ENCODE assay signal across 17 cellular contexts in the genomic region with DNA sequence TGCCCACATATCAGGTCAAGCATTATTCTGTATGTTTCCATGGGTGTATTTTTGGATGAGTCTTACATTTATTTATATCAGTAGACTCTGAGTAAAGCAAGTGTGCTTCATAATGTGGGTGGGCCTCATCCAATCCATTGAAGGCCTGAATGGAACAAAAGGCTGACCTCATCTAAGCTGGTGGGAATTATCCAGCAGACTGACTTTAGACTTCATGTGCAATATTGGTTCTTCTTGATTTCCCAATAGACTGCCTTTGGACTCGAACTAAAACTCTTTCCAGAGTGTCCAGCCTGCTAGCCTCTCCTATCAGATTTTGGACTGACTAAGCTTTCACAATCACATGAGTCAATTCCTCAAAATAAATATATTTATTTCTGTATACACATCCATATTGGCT.
"Had no signal": no experiment of that assay in that cellular context is flagged by ENCODE, and none has a peak within 500 bp of the region (broad histone marks: within the 10 kb centered on the region; RNA-seq: fewer than 3 reads in every experiment).

No MANE protein-coding gene starts in this region.

- H3K9me3 Mint-ChIP-seq: activated naive CD8-positive, alpha-beta T cell treated with anti-CD3 and anti-CD28 coated beads for 36 hours; dendritic cell treated with granulocyte-macrophage colony-stimulating factor and Interleukin-4, amounts not matched to agents 40 ng/mL and 50 ng/mL, for 4 days; effector memory CD8-positive, alpha-beta T cell; naive B cell; stimulated activated effector memory CD8-positive, alpha-beta T cell treated with anti-CD3 and anti-CD28 coated beads, Interleukin-12 subunit alpha, Interleukin-12 subunit beta, amount 100 ng/mL, for 72 hours; T-helper 2 cell treated with Interferon-gamma antibody and Interleukin-4, amounts not matched to agents 5 μg/mL and 100 μg/mL, for 36 hours had no signal

- H3K27ac Mint-ChIP-seq: activated naive CD8-positive, alpha-beta T cell treated with anti-CD3 and anti-CD28 coated beads for 36 hours; dendritic cell treated with granulocyte-macrophage colony-stimulating factor and Interleukin-4, amounts not matched to agents 40 ng/mL and 50 ng/mL, for 4 days; effector memory CD8-positive, alpha-beta T cell; immature natural killer cell; naive B cell; stimulated activated effector memory CD8-positive, alpha-beta T cell treated with anti-CD3 and anti-CD28 coated beads, Interleukin-12 subunit alpha, Interleukin-12 subunit beta, amount 100 ng/mL, for 72 hours; T-helper 2 cell treated with Interferon-gamma antibody and Interleukin-4, amounts not matched to agents 5 μg/mL and 100 μg/mL, for 36 hours had no signal

- H3K27ac ChIP-seq: foreskin keratinocyte, ovary, sigmoid colon had no signal

- DNase-seq: activated CD4-positive, alpha-beta T cell treated with anti-CD3 and anti-CD28 coated beads, Interleukin-2, amount 50 U/mL, for 1 hour; activated CD4-positive, CD25-positive, alpha-beta regulatory T cell; activated CD8-positive, alpha-beta memory T cell treated with anti-CD3 and anti-CD28 coated beads for 24 hours; activated gamma-delta T cell treated with Interleukin-2 at 50 U/mL for 16 hours; activated naive CD8-positive, alpha-beta T cell treated with anti-CD3 and anti-CD28 coated beads for 36 hours; anterior cingulate cortex; effector memory CD8-positive, alpha-beta T cell; foreskin keratinocyte; immature natural killer cell; naive B cell; ovary; sigmoid colon; stimulated activated CD4-positive, alpha-beta T cell treated with anti-CD3 and anti-CD28 coated beads, Interleukin-12 subunit alpha, Interleukin-12 subunit beta, amount 100 ng/mL, for 4 hours; stimulated activated CD4-positive, alpha-beta T cell treated with anti-CD3 and anti-CD28 coated beads, Interleukin-2, amount 100 ng/mL, for 24 hours had no signal

- H3K4me3 ChIP-seq: ovary, sigmoid colon had no signal

- H3K27me3 ChIP-seq: foreskin keratinocyte, ovary, sigmoid colon had no signal

- H3K4me1 ChIP-seq: foreskin keratinocyte, sigmoid colon had no signal

- H3K36me3 Mint-ChIP-seq: activated naive CD8-positive, alpha-beta T cell treated with anti-CD3 and anti-CD28 coated beads for 36 hours; immature natural killer cell; naive B cell; stimulated activated effector memory CD8-positive, alpha-beta T cell treated with anti-CD3 and anti-CD28 coated beads, Interleukin-12 subunit alpha, Interleukin-12 subunit beta, amount 100 ng/mL, for 72 hours had no signal

- H3K36me3 ChIP-seq: ovary, sigmoid colon had no signal

- ATAC-seq: effector memory CD8-positive, alpha-beta T cell; foreskin keratinocyte; stimulated activated effector memory CD8-positive, alpha-beta T cell treated with anti-CD3 and anti-CD28 coated beads, Interleukin-12 subunit alpha, Interleukin-12 subunit beta, amount 100 ng/mL, for 72 hours had no signal

- H3K9me3 ChIP-seq: ovary, sigmoid colon had no signal
